ENCODE assay signal across 17 cellular contexts in genomic region chr11:382081-382643, GRCh38. TPM values are rescaled to one million over a fixed set of nuclear protein-coding genes. Genes with fewer than 3 reads are reported as not detected.
"Had no signal": no experiment of that assay in that cellular context is flagged by ENCODE, and none has a peak within 500 bp of the region (broad histone marks: within the 10 kb centered on the region; RNA-seq: fewer than 3 reads in every experiment).

No MANE protein-coding gene starts in this region.

- H3K27ac ChIP-seq: gastroesophageal sphincter, spleen, testis, WERI-Rb-1 had no signal

- DNase-seq: activated CD4-positive, alpha-beta T cell treated with anti-CD3 and anti-CD28 coated beads for 48 hours; activated CD8-positive, alpha-beta memory T cell treated with anti-CD3 and anti-CD28 coated beads for 24 hours; activated naive CD4-positive, alpha-beta T cell treated with Interleukin-2 at 50 U/mL for 16 hours; central memory CD4-positive, alpha-beta T cell; cortex of kidney; effector CD8-positive, alpha-beta T cell; hippocampal formation; kidney glomerular epithelial cell; occipital lobe; spleen; stimulated activated CD4-positive, alpha-beta T cell treated with anti-CD3 and anti-CD28 coated beads, Interleukin-1b, Interleukin-23, amount 100 ng/mL, for 48 hours; stimulated activated naive CD4-positive, alpha-beta T cell; T-helper 1 cell; testis; WERI-Rb-1 had no signal

- ATAC-seq: gastroesophageal sphincter, sciatic nerve had no signal

RNA-seq across cellular contexts. Expression of gene ANO9, which starts 59.6 kb away (rescaled TPM):
- total RNA-seq: occipital lobe had no signal
